33 cellular contexts compared by ENCODE assay signal in genomic region chr11:102620179-102620578, GRCh38. TPM values are rescaled to one million over a fixed set of nuclear protein-coding genes. Genes with fewer than 3 reads are reported as not detected.
"Had no signal": no experiment of that assay in that cellular context is flagged by ENCODE, and none has a peak within 500 bp of the region (broad histone marks: within the 10 kb centered on the region; RNA-seq: fewer than 3 reads in every experiment).

No MANE protein-coding gene starts in this region.

- H3K4me1 Mint-ChIP-seq: activated CD4-positive, alpha-beta memory T cell treated with anti-CD3 and anti-CD28 coated beads, Interleukin-2, amount 10 ng/mL, durations not matched to agents 7 days and 5 days; activated CD4-positive, alpha-beta T cell treated with anti-CD3 and anti-CD28 coated beads, Interleukin-2, amount 10 ng/mL, durations not matched to agents 7 days and 5 days; activated T-helper 17 cell treated with anti-CD3 and anti-CD28 coated beads, Interleukin-2, amount 50 U/mL, for 72 hours; central memory CD8-positive, alpha-beta T cell; immature natural killer cell; stimulated activated effector memory CD8-positive, alpha-beta T cell treated with anti-CD3 and anti-CD28 coated beads, Interleukin-12 subunit alpha, Interleukin-12 subunit beta, amount 100 ng/mL, for 72 hours had no signal

- ATAC-seq: activated T-helper 17 cell treated with anti-CD3 and anti-CD28 coated beads, Interleukin-2, amount 50 U/mL, for 72 hours; left colon; right lobe of liver; stimulated activated effector memory CD8-positive, alpha-beta T cell treated with anti-CD3 and anti-CD28 coated beads, Interleukin-12 subunit alpha, Interleukin-12 subunit beta, amount 100 ng/mL, for 72 hours had no signal

- H3K9me3 Mint-ChIP-seq: activated CD4-positive, alpha-beta memory T cell treated with anti-CD3 and anti-CD28 coated beads, Interleukin-2, amount 10 ng/mL, durations not matched to agents 7 days and 5 days; activated CD4-positive, alpha-beta T cell treated with anti-CD3 and anti-CD28 coated beads, Interleukin-2, amount 10 ng/mL, durations not matched to agents 7 days and 5 days; activated T-cell treated with anti-CD3 and anti-CD28 coated beads, Interleukin-2, amount 50 U/mL, for 24 hours; activated T-helper 17 cell treated with anti-CD3 and anti-CD28 coated beads, Interleukin-2, amount 50 U/mL, for 72 hours; central memory CD8-positive, alpha-beta T cell; immature natural killer cell; natural killer cell treated with Interleukin-12 subunit alpha and Interleukin-12 subunit beta and Interleukin-15 and Interleukin-18, amount 100 ng/mL, for 72 hours; stimulated activated effector memory CD8-positive, alpha-beta T cell treated with anti-CD3 and anti-CD28 coated beads, Interleukin-12 subunit alpha, Interleukin-12 subunit beta, amount 100 ng/mL, for 72 hours; stimulated activated naive CD8-positive, alpha-beta T cell treated with anti-CD3 and anti-CD28 coated beads, Interleukin-15, Interleukin-2, amounts not matched to agents 100 ng/mL and 50 ng/mL, for 24 hours had no signal

- DNase-seq: activated CD4-positive, alpha-beta memory T cell treated with anti-CD3 and anti-CD28 coated beads, Interleukin-2, amount 10 ng/mL, durations not matched to agents 7 days and 5 days; activated CD4-positive, alpha-beta T cell treated with anti-CD3 and anti-CD28 coated beads, Interleukin-2, amount 10 ng/mL, durations not matched to agents 7 days and 5 days; activated CD4-positive, CD25-positive, alpha-beta regulatory T cell treated with anti-CD3 and anti-CD28 coated beads, Interleukin-2, amount 50 U/mL, for 72 hours; activated CD8-positive, alpha-beta memory T cell treated with anti-CD3 and anti-CD28 coated beads, Interleukin-2, amount 50 U/mL, for 48 hours; activated gamma-delta T cell treated with Interleukin-2 at 50 U/mL for 16 hours; activated naive CD4-positive, alpha-beta T cell treated with anti-CD3 and anti-CD28 coated beads, Interleukin-2, amount 50 U/mL, for 16 hours; activated T-cell treated with anti-CD3 and anti-CD28 coated beads, Interleukin-2, amount 50 U/mL, for 24 hours; effector memory CD4-positive, alpha-beta T cell; heart left ventricle; hypothalamus; immature natural killer cell; kidney; left colon; mesenchymal stem cell; right lobe of liver; stimulated activated CD4-positive, alpha-beta T cell treated with anti-CD3 and anti-CD28 coated beads, Interleukin-12 subunit alpha, Interleukin-12 subunit beta, amount 100 ng/mL, for 4 hours; stimulated activated CD4-positive, alpha-beta T cell treated with anti-CD3 and anti-CD28 coated beads, Interleukin-4, amount 100 ng/mL, for 24 hours; T-helper 2 cell had no signal

- H3K27ac ChIP-seq: heart left ventricle, right lobe of liver had no signal

- H3K27ac Mint-ChIP-seq: activated CD4-positive, alpha-beta memory T cell treated with anti-CD3 and anti-CD28 coated beads, Interleukin-2, amount 10 ng/mL, durations not matched to agents 7 days and 5 days; activated CD4-positive, alpha-beta T cell treated with anti-CD3 and anti-CD28 coated beads, Interleukin-2, amount 10 ng/mL, durations not matched to agents 7 days and 5 days; activated T-helper 17 cell treated with anti-CD3 and anti-CD28 coated beads, Interleukin-2, amount 50 U/mL, for 72 hours; immature natural killer cell; stimulated activated effector memory CD8-positive, alpha-beta T cell treated with anti-CD3 and anti-CD28 coated beads, Interleukin-12 subunit alpha, Interleukin-12 subunit beta, amount 100 ng/mL, for 72 hours; stimulated activated naive CD8-positive, alpha-beta T cell treated with anti-CD3 and anti-CD28 coated beads, Interleukin-15, Interleukin-2, amounts not matched to agents 100 ng/mL and 50 ng/mL, for 24 hours had no signal

- H3K36me3 Mint-ChIP-seq: immature natural killer cell; natural killer cell treated with Interleukin-12 subunit alpha and Interleukin-12 subunit beta and Interleukin-15 and Interleukin-18, amount 100 ng/mL, for 72 hours; stimulated activated effector memory CD8-positive, alpha-beta T cell treated with anti-CD3 and anti-CD28 coated beads, Interleukin-12 subunit alpha, Interleukin-12 subunit beta, amount 100 ng/mL, for 72 hours had no signal

- H3K4me1 ChIP-seq: heart left ventricle, right lobe of liver had no signal

- H3K27me3 ChIP-seq: right lobe of liver had no signal

- H3K4me3 ChIP-seq: heart left ventricle, right lobe of liver had no signal

- H3K9me3 ChIP-seq: heart left ventricle, right lobe of liver had no signal

- H3K36me3 ChIP-seq: heart left ventricle, right lobe of liver had no signal

- H3K4me3 Mint-ChIP-seq: activated CD4-positive, alpha-beta memory T cell treated with anti-CD3 and anti-CD28 coated beads, Interleukin-2, amount 10 ng/mL, durations not matched to agents 7 days and 5 days; activated CD4-positive, alpha-beta T cell treated with anti-CD3 and anti-CD28 coated beads, Interleukin-2, amount 10 ng/mL, durations not matched to agents 7 days and 5 days; activated T-cell treated with anti-CD3 and anti-CD28 coated beads, Interleukin-2, amount 50 U/mL, for 24 hours; activated T-helper 17 cell treated with anti-CD3 and anti-CD28 coated beads, Interleukin-2, amount 50 U/mL, for 72 hours; central memory CD8-positive, alpha-beta T cell; immature natural killer cell; natural killer cell treated with Interleukin-12 subunit alpha and Interleukin-12 subunit beta and Interleukin-15 and Interleukin-18, amount 100 ng/mL, for 72 hours; stimulated activated effector memory CD8-positive, alpha-beta T cell treated with anti-CD3 and anti-CD28 coated beads, Interleukin-12 subunit alpha, Interleukin-12 subunit beta, amount 100 ng/mL, for 72 hours; stimulated activated naive CD8-positive, alpha-beta T cell treated with anti-CD3 and anti-CD28 coated beads, Interleukin-15, Interleukin-2, amounts not matched to agents 100 ng/mL and 50 ng/mL, for 24 hours had no signal

- H3K27me3 Mint-ChIP-seq: activated CD4-positive, alpha-beta T cell treated with anti-CD3 and anti-CD28 coated beads, Interleukin-2, amount 10 ng/mL, durations not matched to agents 7 days and 5 days had no signal

RNA-seq across cellular contexts. Expression of gene MMP20, which starts 5.0 kb away (rescaled TPM):
- total RNA-seq: activated CD4-positive, alpha-beta memory T cell treated with anti-CD3 and anti-CD28 coated beads, Interleukin-2, amount 10 ng/mL, durations not matched to agents 7 days and 5 days; activated CD4-positive, alpha-beta T cell treated with anti-CD3 and anti-CD28 coated beads, Interleukin-2, amount 10 ng/mL, durations not matched to agents 7 days and 5 days; activated T-helper 17 cell treated with anti-CD3 and anti-CD28 coated beads, Interleukin-2, amount 50 U/mL, for 72 hours; bronchial epithelial cell; dermis microvascular lymphatic vessel endothelial cell; epithelial cell of proximal tubule; fibroblast of lung; fibroblast of villous mesenchyme; heart left ventricle; kidney; left colon; lower leg skin; natural killer cell treated with Interleukin-12 subunit alpha and Interleukin-12 subunit beta and Interleukin-15 and Interleukin-18, amount 100 ng/mL, for 72 hours; omental fat pad; right lobe of liver; skeletal muscle tissue; subcutaneous adipose tissue; ureter had no signal
